Comparison of ENCODE assay signal across 1 cellular context in genomic region chr2:9847140-9847539, GRCh38.
TF ChIP-seq lines count a peak whose summit lies in the region.

No MANE protein-coding gene starts in this region.

TF ChIP-seq in IMR-90, 13 proteins besides CTCF, POLR2A, EP300 and RAD21:
- TF ChIP-seq CHD1 (IDR thresholded peaks at IDR 0.05; ENCODE audit: low read depth, low read length) (no peak), CEBPB (IDR thresholded peaks at IDR 0.05; ENCODE audit: low read depth, low read length) (peak; percentile 83)
